1 cellular context compared by ENCODE assay signal in genomic region chrX:109740076-109740809, GRCh38.
TF ChIP-seq lines count a peak whose summit lies in the region.

No MANE protein-coding gene starts in this region.

TF ChIP-seq in HepG2, 621 proteins besides CTCF, POLR2A, EP300 and RAD21 (continued from another document):
- no peak for TF ChIP-seq DNMT1 (CRISPR knock-in tag; IDR thresholded peaks at IDR 0.05)
- TF ChIP-seq MLXIP (CRISPR knock-in tag; IDR thresholded peaks at IDR 0.05; ENCODE audit: borderline replicate concordance) = no peak
- no peak for TF ChIP-seq HNRNPH1 (optimal IDR thresholded peaks at IDR 0.05; ENCODE audit: low read depth, low read length)
- TF ChIP-seq ZNF274 (CRISPR knock-in tag; IDR thresholded peaks at IDR 0.05) = no peak
- TF ChIP-seq ZBTB44 (CRISPR knock-in tag; IDR thresholded peaks at IDR 0.05) = no peak
- TF ChIP-seq ZNF598 (CRISPR knock-in tag; IDR thresholded peaks at IDR 0.05; ENCODE audit: borderline replicate concordance) = no peak
- TF ChIP-seq ARNT (IDR thresholded peaks at IDR 0.05) = no peak
- TF ChIP-seq NR2C2 (CRISPR knock-in tag; IDR thresholded peaks at IDR 0.05; ENCODE audit: borderline replicate concordance) = peak; percentile 75; the same call in 1 of the 2 replicates
- no peak for TF ChIP-seq ZNF83 (CRISPR knock-in tag; IDR thresholded peaks at IDR 0.05; ENCODE audit: borderline replicate concordance)
- peak; percentile 75; the same call in 1 of the 2 replicates for TF ChIP-seq TGIF2 (CRISPR knock-in tag; IDR thresholded peaks at IDR 0.05)
- TF ChIP-seq STAT6 (CRISPR knock-in tag; IDR thresholded peaks at IDR 0.05; ENCODE audit: borderline replicate concordance) = no peak
- TF ChIP-seq SIN3B (IDR thresholded peaks at IDR 0.05; ENCODE audit: low read length) = no peak
- no peak for TF ChIP-seq FOXO4 (CRISPR knock-in tag; conservative IDR thresholded peaks at IDR 0.05)
